In the genomic region with DNA sequence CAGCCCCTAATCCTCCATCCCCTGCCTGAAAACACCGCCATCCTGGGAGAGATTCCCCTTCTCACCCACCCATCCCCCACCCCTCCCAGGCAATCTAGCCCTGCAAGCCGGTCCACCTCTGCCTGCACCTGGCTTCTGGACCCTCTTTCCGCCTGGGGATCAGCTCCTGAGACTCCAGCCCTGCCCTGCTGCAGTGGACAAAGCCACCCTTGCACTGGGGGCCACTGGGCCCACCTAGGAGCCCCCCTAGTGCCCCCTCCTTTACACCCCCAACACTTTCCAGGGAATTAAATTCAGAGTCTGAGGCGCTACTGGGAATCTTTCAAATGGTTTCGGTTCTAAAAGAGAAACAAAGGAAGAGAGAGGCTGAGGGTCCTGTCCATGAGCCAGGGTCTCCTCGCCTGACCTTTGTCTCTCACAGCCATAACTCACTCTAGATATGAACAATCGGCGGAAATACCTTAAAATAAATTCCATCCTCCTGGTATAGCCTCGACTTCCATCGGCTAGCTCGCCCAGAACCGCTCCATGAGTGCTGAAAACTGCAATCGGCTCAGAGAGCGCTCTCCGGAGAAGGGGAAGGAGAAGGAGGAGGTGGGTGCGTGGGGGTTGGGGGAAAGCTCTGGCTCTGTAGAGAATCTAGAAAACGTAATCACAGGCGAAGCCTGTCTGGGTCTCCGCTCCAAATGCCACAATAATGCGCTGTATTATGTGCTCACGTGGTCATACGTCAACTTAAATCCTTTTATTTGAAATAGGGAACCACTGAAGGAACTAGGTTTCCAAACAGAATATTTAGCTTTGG, we compare ENCODE assay signal across 1 cellular context.
TF ChIP-seq lines count a peak whose summit lies in the region.

No MANE protein-coding gene starts in this region.

TF ChIP-seq in A549, 52 proteins besides CTCF, POLR2A, EP300 and RAD21:
- TF ChIP-seq, protein P1, sequence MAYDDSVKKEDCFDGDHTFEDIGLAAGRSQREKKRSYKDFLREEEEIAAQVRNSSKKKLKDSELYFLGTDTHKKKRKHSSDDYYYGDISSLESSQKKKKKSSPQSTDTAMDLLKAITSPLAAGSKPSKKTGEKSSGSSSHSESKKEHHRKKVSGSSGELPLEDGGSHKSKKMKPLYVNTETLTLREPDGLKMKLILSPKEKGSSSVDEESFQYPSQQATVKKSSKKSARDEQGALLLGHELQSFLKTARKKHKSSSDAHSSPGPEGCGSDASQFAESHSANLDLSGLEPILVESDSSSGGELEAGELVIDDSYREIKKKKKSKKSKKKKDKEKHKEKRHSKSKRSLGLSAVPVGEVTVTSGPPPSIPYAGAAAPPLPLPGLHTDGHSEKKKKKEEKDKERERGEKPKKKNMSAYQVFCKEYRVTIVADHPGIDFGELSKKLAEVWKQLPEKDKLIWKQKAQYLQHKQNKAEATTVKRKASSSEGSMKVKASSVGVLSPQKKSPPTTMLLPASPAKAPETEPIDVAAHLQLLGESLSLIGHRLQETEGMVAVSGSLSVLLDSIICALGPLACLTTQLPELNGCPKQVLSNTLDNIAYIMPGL (CRISPR knock-in tag; IDR thresholded peaks at IDR 0.05; ENCODE audit: borderline replicate concordance): no peak
- no peak for TF ChIP-seq RFX5 (IDR thresholded peaks at IDR 0.05)
- TF ChIP-seq, protein P2, sequence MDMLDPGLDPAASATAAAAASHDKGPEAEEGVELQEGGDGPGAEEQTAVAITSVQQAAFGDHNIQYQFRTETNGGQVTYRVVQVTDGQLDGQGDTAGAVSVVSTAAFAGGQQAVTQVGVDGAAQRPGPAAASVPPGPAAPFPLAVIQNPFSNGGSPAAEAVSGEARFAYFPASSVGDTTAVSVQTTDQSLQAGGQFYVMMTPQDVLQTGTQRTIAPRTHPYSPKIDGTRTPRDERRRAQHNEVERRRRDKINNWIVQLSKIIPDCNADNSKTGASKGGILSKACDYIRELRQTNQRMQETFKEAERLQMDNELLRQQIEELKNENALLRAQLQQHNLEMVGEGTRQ (IDR thresholded peaks at IDR 0.05): 0 out of 2 replicates have a peak, but pooled peaks have one; percentile 5
- no peak for TF ChIP-seq NFE2L2 (conservative IDR thresholded peaks at IDR 0.05; ENCODE audit: low read length)
